8 cellular contexts compared by ENCODE assay signal in genomic region chr20:3420211-3420707, GRCh38. TPM values are rescaled to one million over a fixed set of nuclear protein-coding genes. Genes with fewer than 3 reads are reported as not detected.
DNase-seq lines count a peak whose midpoint lies in the region; ATAC-seq and TF ChIP-seq lines count a peak whose summit lies in the region.

No MANE protein-coding gene starts in this region.

- H3K4me3 ChIP-seq in neuronal stem cell (ENCODE audit: low read length in 2 of 2), result no peak overlapping the region

- H2AFZ ChIP-seq in neuronal stem cell (ENCODE audit: low read length), result peak overlapping the region; percentile 48

- no peak overlapping the region for H3K14ac ChIP-seq in neuronal stem cell (ENCODE audit: low read length)

- H3K4ac ChIP-seq in neuronal stem cell (ENCODE audit: low read length), result no peak overlapping the region

- no peak overlapping the region for H3K4me2 ChIP-seq in neuronal stem cell (ENCODE audit: insufficient read depth, low read length, poor library complexity, severe bottlenecking)

- no peak overlapping the region for H3K18ac ChIP-seq in neuronal stem cell (ENCODE audit: low read length)

- no peak overlapping the region for H2BK5ac ChIP-seq in neuronal stem cell (ENCODE audit: low read length)

- no peaks in the 10 kb centered on the region for H3K79me1 ChIP-seq in neuronal stem cell (ENCODE audit: low read depth, low read length)

- H2BK12ac ChIP-seq in neuronal stem cell (ENCODE audit: low read length), result no peak overlapping the region

- H2BK15ac ChIP-seq in neuronal stem cell (ENCODE audit: low read length), result no peak overlapping the region

- no peak for TF ChIP-seq CTCF in brain (conservative IDR thresholded peaks at IDR 0.05)

- H2AK5ac ChIP-seq in neuronal stem cell (ENCODE audit: low read depth, low read length), result no peak overlapping the region

- peak overlapping the region in 3 of 5 experiments; percentile 21 to 68 (median 35) for H3K27ac Mint-ChIP-seq in brain

- no peak overlapping the region for H3K27ac ChIP-seq in neuronal stem cell (replicated peaks; ENCODE audit: low read length)

- no peaks in the 10 kb centered on the region for H3K27me3 ChIP-seq in neuronal stem cell (ENCODE audit: control insufficient read depth in 3 of 3, insufficient read depth in 3 of 3, low read depth in 1 of 3, low read length in 3 of 3)

- no CpG with 5 or more reads among the region's 3 CpGs for WGBS in neuronal stem cell (ENCODE audit: extremely low coverage in 2 of 2, insufficient read length in 2 of 2, insufficient replicate concordance in 1 of 2), 2 donors

- no peak overlapping the region for H4K91ac ChIP-seq in neuronal stem cell (ENCODE audit: low read depth, low read length, poor library complexity)

- H3K9me3 Mint-ChIP-seq in brain, result peaks cover 0 to 6% (median 0%) of the 10 kb centered on the region in 5 experiments

- peak; percentile 56 for DNase-seq in Ammon's horn (ENCODE audit: low spot score)
- DNase-seq in NOMO-1 treated with dmso at 0.1 percent for 144 hours (lab: John Stamatoyannopoulos, UW; ENCODE audit: unreplicated experiment), result peak; percentile 87
- no peak for DNase-seq in neuronal stem cell (ENCODE audit: low spot score)
- DNase-seq in OCI-M2 (lab: John Stamatoyannopoulos, UW; ENCODE audit: unreplicated experiment), result no peak
- no peak for DNase-seq in middle frontal gyrus (ENCODE audit: extremely low spot score, low spot score)

- no peaks in the 10 kb centered on the region for H3K36me3 ChIP-seq in neuronal stem cell (replicated peaks in 1 of 2; ENCODE audit: control insufficient read depth in 2 of 2, insufficient read depth in 2 of 2, low read length in 2 of 2)

- H3K9ac ChIP-seq in neuronal stem cell (ENCODE audit: low read depth, low read length, poor library complexity), result no peak overlapping the region

- no peak overlapping the region for H3K4me3 Mint-ChIP-seq in brain

- H3K4me1 ChIP-seq in neuronal stem cell (ENCODE audit: control insufficient read depth in 2 of 2, insufficient read depth in 1 of 2, low read depth in 1 of 2, low read length in 2 of 2), result peaks cover 0 to 5% of the 10 kb centered on the region in 2 donors

- H3K23ac ChIP-seq in neuronal stem cell (ENCODE audit: low read depth, low read length, poor library complexity), result no peak overlapping the region

- H4K8ac ChIP-seq in neuronal stem cell (ENCODE audit: low read depth, low read length), result no peak overlapping the region

- peaks cover 5% of the 10 kb centered on the region for H3K27me3 Mint-ChIP-seq in brain

- H2BK120ac ChIP-seq in neuronal stem cell (ENCODE audit: low read depth, low read length), result no peak overlapping the region

- H3K9me3 ChIP-seq in neuronal stem cell (replicated peaks in 1 of 2; ENCODE audit: control insufficient read depth in 2 of 2, insufficient read depth in 1 of 2, low read depth in 1 of 2, low read length in 2 of 2), result no peaks in the 10 kb centered on the region

- no peaks in the 10 kb centered on the region for H3K4me1 Mint-ChIP-seq in brain

- no peaks in the 10 kb centered on the region for H3K36me3 Mint-ChIP-seq in brain

- ATAC-seq in GM18909 (IDR thresholded peaks at IDR 0.05; ENCODE audit: poor library complexity, unreplicated experiment) (peak; percentile 84), HG03097 (IDR thresholded peaks at IDR 0.05; ENCODE audit: low FRiP score, unreplicated experiment) (peak; percentile 87)

RNA-seq across cellular contexts. Expression of gene DNAAF9, which starts 12.8 kb away (rescaled TPM):
- 10.5 TPM for polyA plus RNA-seq in brain (ENCODE audit: insufficient read depth, low read depth, low replicate concordance)
- polyA plus RNA-seq in neuronal stem cell (2013, experiment 1 of 2), result 5.0 TPM
- 4.9 TPM for polyA plus RNA-seq in neuronal stem cell (2013, experiment 2 of 2)

RNA-seq across cellular contexts. Expression of gene ATRN, which starts 50.6 kb away (rescaled TPM):
- polyA plus RNA-seq in brain (ENCODE audit: insufficient read depth, low read depth, low replicate concordance), result 24.3 TPM
- 9.7 TPM for polyA plus RNA-seq in neuronal stem cell (2013, experiment 1 of 2)
- polyA plus RNA-seq in neuronal stem cell (2013, experiment 2 of 2), result 9.7 TPM

Comparison
In these comparisons a context has a peak if more than half of its experiments do, and no peak if none do; other contexts are left out.
1. DNase-seq: peak in Ammon's horn (single experiment) and NOMO-1 treated with dmso at 0.1 percent for 144 hours (single experiment); none in neuronal stem cell (single experiment), OCI-M2 (single experiment) and middle frontal gyrus (single experiment).